ENCODE assay signal across 11 cellular contexts in genomic region chr20:16615199-16615598, GRCh38. TPM values are rescaled to one million over a fixed set of nuclear protein-coding genes. Genes with fewer than 3 reads are reported as not detected.
DNase-seq lines count a peak whose midpoint lies in the region; ATAC-seq and TF ChIP-seq lines count a peak whose summit lies in the region.
"Had no signal": no experiment of that assay in that cellular context is flagged by ENCODE, and none has a peak within 500 bp of the region (broad histone marks: within the 10 kb centered on the region; RNA-seq: fewer than 3 reads in every experiment).

No MANE protein-coding gene starts in this region.

- H3K27ac ChIP-seq in fibroblast of lung (ENCODE audit: insufficient read depth, low read length) (no peak overlapping the region), gastrocnemius medialis (no peak overlapping the region)
- H3K27ac ChIP-seq: prostate gland had no signal

- ATAC-seq in GM21619 (IDR thresholded peaks at IDR 0.05; ENCODE audit: unreplicated experiment) (no peak), gastrocnemius medialis (no peak)

- TF ChIP-seq POLR2A in gastrocnemius medialis (IDR thresholded peaks at IDR 0.05) = no peak

- no peak overlapping the region for H3K4me3 ChIP-seq in fibroblast of lung (replicated peaks in 1 of 4; ENCODE audit: control extremely low read depth in 1 of 4, insufficient read depth in 1 of 4, low read depth in 3 of 4, low read length in 4 of 4)
- H3K4me3 ChIP-seq in neuron (ENCODE audit: low read length) = no peak overlapping the region
- no peak overlapping the region for H3K4me3 ChIP-seq in gastrocnemius medialis
- H3K4me3 ChIP-seq: prostate gland had no signal

- H3K79me2 ChIP-seq in fibroblast of lung (ENCODE audit: control insufficient read depth, insufficient read depth, low read length) = no peaks in the 10 kb centered on the region

- no peaks in the 10 kb centered on the region for H3K27me3 ChIP-seq in fibroblast of lung (ENCODE audit: control insufficient read depth, insufficient read depth, low read length)
- no peaks in the 10 kb centered on the region for H3K27me3 ChIP-seq in neuron (ENCODE audit: insufficient read depth, low read length)
- no peaks in the 10 kb centered on the region for H3K27me3 ChIP-seq in gastrocnemius medialis

- H2AFZ ChIP-seq in fibroblast of lung (ENCODE audit: low read length) = no peak overlapping the region
- H2AFZ ChIP-seq in neuron (ENCODE audit: low read depth, low read length) = peak overlapping the region; percentile 13

- H3K4me1 ChIP-seq in fibroblast of lung (ENCODE audit: control insufficient read depth, extremely low read depth, insufficient read depth, low read length) (no peaks in the 10 kb centered on the region), neuron (ENCODE audit: insufficient read depth, low read length) (peaks cover 11% of the 10 kb centered on the region), gastrocnemius medialis (no peaks in the 10 kb centered on the region)
- H3K4me1 ChIP-seq: prostate gland had no signal

- H3K9ac ChIP-seq in fibroblast of lung (ENCODE audit: insufficient read depth, low read length) = no peak overlapping the region

- no peaks in the 10 kb centered on the region for H4K20me1 ChIP-seq in fibroblast of lung (ENCODE audit: control insufficient read depth, extremely low read depth, insufficient read depth, low read length)

- H3K9me3 ChIP-seq in fibroblast of lung (ENCODE audit: control insufficient read depth, insufficient read depth, low read depth, low read length) (no peaks in the 10 kb centered on the region), neuron (ENCODE audit: low read length) (no peaks in the 10 kb centered on the region), gastrocnemius medialis (no peaks in the 10 kb centered on the region)
- H3K9me3 ChIP-seq: prostate gland had no signal

- DNase-seq in Ammon's horn (ENCODE audit: low spot score) = peak; percentile 6
- peak; percentile 17 for DNase-seq in NCI-H2227 treated with DMSO at 0.1 percent for 48 hours (lab: John Stamatoyannopoulos, UW)
- peak; percentile 60 to 99 for DNase-seq in fibroblast of lung (ENCODE audit: low read depth in 2 of 2)
- no peak for DNase-seq in NCI-H146 treated with DMSO at 0.1 percent for 48 hours (lab: John Stamatoyannopoulos, UW; ENCODE audit: unreplicated experiment)
- no peak for DNase-seq in activated CD8-positive, alpha-beta memory T cell treated with anti-CD3 and anti-CD28 coated beads for 24 hours
- no peak for DNase-seq in gastrocnemius medialis
- DNase-seq: DMS153, NCI-H524 had no signal

- H3K36me3 ChIP-seq in fibroblast of lung (ENCODE audit: control insufficient read depth, insufficient read depth, low read length) = no peaks in the 10 kb centered on the region
- H3K36me3 ChIP-seq in neuron (ENCODE audit: insufficient read depth, low read length) = no peaks in the 10 kb centered on the region
- H3K36me3 ChIP-seq in gastrocnemius medialis = no peaks in the 10 kb centered on the region
- H3K36me3 ChIP-seq: prostate gland had no signal

- no peak overlapping the region for H3K4me2 ChIP-seq in fibroblast of lung (ENCODE audit: extremely low read depth, insufficient read depth, low read length)

- intact Hi-C loops in gastrocnemius medialis (cut with DNase I; ENCODE audit: low total_unique reads) = no loop called here

- no peak for TF ChIP-seq CTCF in fibroblast of lung (conservative IDR thresholded peaks at IDR 0.05 in 1 of 2, IDR thresholded peaks at IDR 0.05 in 1 of 2; ENCODE audit: low read depth in 1 of 2, low read length in 2 of 2)
- TF ChIP-seq CTCF in gastrocnemius medialis (IDR thresholded peaks at IDR 0.05 in 4 of 5, conservative IDR thresholded peaks at IDR 0.05 in 1 of 5) = no peak

- in situ Hi-C loops in gastrocnemius medialis (cut with MboI; ENCODE audit: low sequenced_read_pairs in 4 of 4) = loop anchor here in 1 of 4 donors (25.0 kb wide), 1 partner anchor 97 kb away; no protein-coding TSS in a partner anchor

RNA-seq across cellular contexts. Expression of gene KIF16B, which starts 42.0 kb away (rescaled TPM):
- total RNA-seq in fibroblast of lung (9.8 and 17.3 TPM in 2 replicates), gastrocnemius medialis (10 to 100 TPM; 13.4 to 23.9 (median 20.0) TPM)
- 7.7 and 8.9 TPM in 2 replicates for polyA plus RNA-seq in fibroblast of lung
- polyA plus RNA-seq in fibroblast of lung (2012) = 5.4 and 6.7 TPM in 2 replicates
- polyA minus RNA-seq in fibroblast of lung (ENCODE audit: low replicate concordance) = 2.4 TPM in 2 replicates

Comparison
In these comparisons a context has a peak if more than half of its experiments do, and no peak if none do; other contexts are left out.
1. DNase-seq: peak in Ammon's horn (single experiment), NCI-H2227 treated with DMSO at 0.1 percent for 48 hours (single experiment) and fibroblast of lung (2 of 2); none in NCI-H146 treated with DMSO at 0.1 percent for 48 hours (single experiment), activated CD8-positive, alpha-beta memory T cell treated with anti-CD3 and anti-CD28 coated beads for 24 hours (single experiment) and gastrocnemius medialis (0 of 2).